ENCODE assay signal across 1 cellular context in genomic region chr1:25503551-25504426, GRCh38.
TF ChIP-seq lines count a peak whose summit lies in the region.

No MANE protein-coding gene starts in this region.

TF ChIP-seq in liver, 16 proteins besides CTCF, POLR2A, EP300 and RAD21 (continued from another document):
- no peak for TF ChIP-seq REST (IDR thresholded peaks at IDR 0.05)
- TF ChIP-seq NR2F2 (IDR thresholded peaks at IDR 0.05), result no peak
- TF ChIP-seq HNF4G (IDR thresholded peaks at IDR 0.05), result no peak
- TF ChIP-seq SP1 (IDR thresholded peaks at IDR 0.05), result no peak
- no peak for TF ChIP-seq JUND (IDR thresholded peaks at IDR 0.05)
- TF ChIP-seq HNF4A (conservative IDR thresholded peaks at IDR 0.05), result no peak
- no peak for TF ChIP-seq YY1 (IDR thresholded peaks at IDR 0.05)
- no peak for TF ChIP-seq EGR1 (IDR thresholded peaks at IDR 0.05; ENCODE audit: low read depth in 2 of 2)
- no peak for TF ChIP-seq GABPA (IDR thresholded peaks at IDR 0.05 in 1 of 2, conservative IDR thresholded peaks at IDR 0.05 in 1 of 2)
TF ChIP-seq in liver: peak in this region for 0.
